ENCODE assay signal across 1 cellular context in the genomic region with DNA sequence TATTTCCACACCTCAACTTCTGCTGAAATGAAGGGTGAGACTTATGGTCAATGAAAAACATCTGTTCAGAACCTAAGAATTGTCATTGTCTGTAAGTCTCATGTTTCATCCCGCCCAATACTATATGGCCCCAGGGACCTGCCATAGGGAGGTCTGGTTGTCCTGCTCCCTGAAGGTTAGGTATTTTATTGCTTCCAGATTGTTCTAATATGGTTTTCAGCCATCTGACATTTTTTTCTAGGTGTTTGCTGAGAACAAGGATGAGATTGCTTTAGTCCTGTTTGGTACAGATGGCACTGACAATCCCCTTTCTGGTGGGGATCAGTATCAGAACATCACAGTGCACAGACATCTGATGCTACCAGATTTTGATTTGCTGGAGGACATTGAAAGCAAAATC.
TF ChIP-seq lines count a peak whose summit lies in the region.

No MANE protein-coding gene starts in this region.

TF ChIP-seq in IMR-90, 13 proteins besides CTCF, POLR2A, EP300 and RAD21:
- TF ChIP-seq RFX5 (IDR thresholded peaks at IDR 0.05; ENCODE audit: low read depth, low read length) (no peak), ELK1 (IDR thresholded peaks at IDR 0.05; ENCODE audit: borderline replicate concordance, low read depth, low read length) (no peak), USF2 (IDR thresholded peaks at IDR 0.05; ENCODE audit: low read depth, low read length) (no peak), FOS (IDR thresholded peaks at IDR 0.05; ENCODE audit: low read depth, low read length) (no peak), BHLHE40 (IDR thresholded peaks at IDR 0.05; ENCODE audit: low read depth, low read length) (no peak), MAZ (IDR thresholded peaks at IDR 0.05; ENCODE audit: borderline replicate concordance, low read depth, low read length) (no peak), MAFK (IDR thresholded peaks at IDR 0.05; ENCODE audit: low read depth, low read length) (no peak), RCOR1 (IDR thresholded peaks at IDR 0.05; ENCODE audit: insufficient replicate concordance, low read length) (no peak), CHD1 (IDR thresholded peaks at IDR 0.05; ENCODE audit: low read depth, low read length) (no peak), CEBPB (IDR thresholded peaks at IDR 0.05; ENCODE audit: low read depth, low read length) (no peak), SMC3 (IDR thresholded peaks at IDR 0.05; ENCODE audit: low read depth, low read length) (no peak), MXI1 (IDR thresholded peaks at IDR 0.05; ENCODE audit: borderline replicate concordance, low read depth, low read length) (no peak), NFE2L2 (IDR thresholded peaks at IDR 0.05; ENCODE audit: low read depth, low read length) (no peak)
